ENCODE assay signal across 14 cellular contexts in genomic region chr14:89324501-89325298, GRCh38.
DNase-seq lines count a peak whose midpoint lies in the region; ATAC-seq and TF ChIP-seq lines count a peak whose summit lies in the region.
"Had no signal": no experiment of that assay in that cellular context is flagged by ENCODE, and none has a peak within 500 bp of the region (broad histone marks: within the 10 kb centered on the region; RNA-seq: fewer than 3 reads in every experiment).

No MANE protein-coding gene starts in this region.

- H3K36me3 ChIP-seq in A673 (ENCODE audit: insufficient read depth, low read length, poor library complexity, severe bottlenecking) = no peaks in the 10 kb centered on the region

- peak overlapping the region; percentile 56 for H3K27ac Mint-ChIP-seq in memory B cell

- intact Hi-C loops in right cardiac atrium (cut with DNase I) (no loop called here), A673 (cut with micrococcal nuclease; ENCODE audit: unreplicated experiment) (no loop called here)

- no peak for DNase-seq in memory B cell (ENCODE audit: low spot score in 2 of 2)
- no peak for DNase-seq in T1000 (lab: John Stamatoyannopoulos, UW)
- no peak for DNase-seq in AML-193 (lab: John Stamatoyannopoulos, UW)
- no peak for DNase-seq in right cardiac atrium
- DNase-seq in A673 (ENCODE audit: low spot score) = no peak
- DNase-seq: activated effector memory CD4-positive, alpha-beta T cell treated with anti-CD3 and anti-CD28 coated beads, Interleukin-2, amount 50 U/mL, for 16 hours; cortex of kidney; DMS 273 treated with DMSO at 0.1 percent for 48 hours; NCI-H1417 treated with DMSO at 0.1 percent for 48 hours had no signal

- CTCF ChIA-PET in A673 (lab: Charles Lee) = no interaction called here

- H3K27me3 Mint-ChIP-seq in memory B cell = no peaks in the 10 kb centered on the region

- no TSS peak for BruUV-seq in A673 (replicated peaks; lab: Mats Ljungman, UMichigan)

- no peak for TF ChIP-seq CTCF in A673 (conservative IDR thresholded peaks at IDR 0.05; ENCODE audit: low read depth, low read length)

- 91% methylated on average over 9 of the region's 9 CpGs for WGBS in right cardiac atrium

- no peak overlapping the region for H3K27ac ChIP-seq in right cardiac atrium (ENCODE audit: low read length)
- H3K27ac ChIP-seq in A673 (ENCODE audit: low read depth, low read length, poor library complexity, severe bottlenecking) = no peak overlapping the region
- H3K27ac ChIP-seq: HL-60 had no signal

- no peak overlapping the region for H3K4me3 Mint-ChIP-seq in memory B cell

- POLR2A ChIA-PET in A673 (lab: Charles Lee; ENCODE audit: low non-redundant PET) = no interaction called here

- H3K4me1 Mint-ChIP-seq in memory B cell = peaks cover 37% of the 10 kb centered on the region

- H3K27me3 ChIP-seq in right cardiac atrium (ENCODE audit: control insufficient read depth, insufficient read depth) (no peaks in the 10 kb centered on the region), A673 (replicated peaks; ENCODE audit: insufficient read depth, low read depth, low read length, poor library complexity) (no peaks in the 10 kb centered on the region)

- ATAC-seq in GM18519 (IDR thresholded peaks at IDR 0.05; ENCODE audit: low FRiP score, unreplicated experiment) (peak; percentile 46), GM21528 (IDR thresholded peaks at IDR 0.05; ENCODE audit: low FRiP score, unreplicated experiment) (peak; percentile 75), HG03432 (IDR thresholded peaks at IDR 0.05; ENCODE audit: unreplicated experiment) (peak; percentile 67), memory B cell (ENCODE audit: low read depth) (no peak), right cardiac atrium (no peak)

- H3K9me3 ChIP-seq in right cardiac atrium (ENCODE audit: control insufficient read depth, low read length) (no peaks in the 10 kb centered on the region), A673 (ENCODE audit: low read depth, low read length, poor library complexity, severe bottlenecking) (no peaks in the 10 kb centered on the region)

- peaks cover 20% of the 10 kb centered on the region for H3K36me3 Mint-ChIP-seq in memory B cell

- H3K4me3 ChIP-seq in right cardiac atrium (ENCODE audit: low read length) (no peak overlapping the region), A673 (ENCODE audit: low read depth, low read length, poor library complexity, severe bottlenecking) (no peak overlapping the region)
- H3K4me3 ChIP-seq: lung had no signal

- H3K4me1 ChIP-seq in right cardiac atrium (ENCODE audit: control insufficient read depth, insufficient read depth, low read length) (peaks cover 14% of the 10 kb centered on the region), A673 (ENCODE audit: insufficient read depth, low read length, poor library complexity, severe bottlenecking) (no peaks in the 10 kb centered on the region)

- no peaks in the 10 kb centered on the region for H3K9me3 Mint-ChIP-seq in memory B cell

Comparison
In these comparisons a context has a peak if more than half of its experiments do, and no peak if none do; other contexts are left out.
1. ATAC-seq: peak in GM18519 (single experiment), GM21528 (single experiment) and HG03432 (single experiment); none in memory B cell (single experiment) and right cardiac atrium (0 of 2).